In the genomic region with DNA sequence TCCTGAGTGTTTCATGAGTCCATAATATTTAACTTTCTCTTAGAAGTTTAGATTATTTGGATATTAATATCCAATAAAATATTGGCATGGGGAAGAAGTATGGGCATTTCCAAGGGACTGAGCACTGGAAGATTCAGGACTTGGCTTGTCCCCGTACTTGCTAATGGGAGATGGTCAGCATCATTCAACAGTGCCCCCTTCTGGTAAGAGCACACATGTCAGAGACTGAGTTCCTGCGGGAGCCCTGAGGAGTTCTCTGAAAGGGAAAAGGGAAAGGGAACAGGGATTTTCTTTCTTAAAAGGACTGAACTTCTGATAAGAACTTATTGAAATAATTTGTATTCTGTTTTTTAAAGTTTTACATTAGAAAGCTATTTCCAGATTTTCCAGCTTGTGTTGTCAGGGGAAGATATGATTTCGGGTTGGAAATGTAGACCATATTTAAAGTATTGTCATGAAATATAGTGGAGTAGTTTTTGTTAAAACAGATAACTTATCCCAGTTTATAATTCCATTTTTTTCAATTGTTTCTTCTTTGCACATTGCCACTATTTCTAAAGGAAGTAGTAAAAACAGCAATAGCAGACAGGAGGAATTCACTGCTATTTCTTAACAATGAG, we compare ENCODE assay signal across 9 cellular contexts. TPM values are rescaled to one million over a fixed set of nuclear protein-coding genes. Genes with fewer than 3 reads are reported as not detected.
A peak's percentile ranks its signal among the peaks of the same experiment; 100 is the strongest.
DNase-seq lines count a peak whose midpoint lies in the region; ATAC-seq and TF ChIP-seq lines count a peak whose summit lies in the region.
"Had no signal": no experiment of that assay in that cellular context is flagged by ENCODE, and none has a peak within 500 bp of the region (broad histone marks: within the 10 kb centered on the region; RNA-seq: fewer than 3 reads in every experiment).

No MANE protein-coding gene starts in this region.

- CTCF ChIA-PET in activated CD4-positive, alpha-beta T cell treated with anti-CD3 and anti-CD28 coated beads for 36 hours (lab: Charles Lee) = interaction anchor here (0.6 to 1.8 kb wide), 15 partner anchors 7 to 409 kb away, joined by 3 to 9 read pairs (median 3); no protein-coding TSS in a partner anchor

- H3K4me1 Mint-ChIP-seq in GM23338 = peaks cover 8% of the 10 kb centered on the region
- peaks cover 12% of the 10 kb centered on the region for H3K4me1 Mint-ChIP-seq in activated CD4-positive, alpha-beta T cell treated with anti-CD3 and anti-CD28 coated beads for 36 hours

- H3K27ac ChIP-seq in C4-2B (no peak overlapping the region), GM23338 (ENCODE audit: low read depth) (no peak overlapping the region), thoracic aorta (peak overlapping the region in 1 of 2 donors; percentile 45)

- H3K9me3 ChIP-seq in mucosa of descending colon = no peaks in the 10 kb centered on the region
- H3K9me3 ChIP-seq in thoracic aorta = no peaks in the 10 kb centered on the region

- H3K27ac Mint-ChIP-seq in GM23338 = no peak overlapping the region
- no peak overlapping the region for H3K27ac Mint-ChIP-seq in activated CD4-positive, alpha-beta T cell treated with anti-CD3 and anti-CD28 coated beads for 36 hours

- no peak overlapping the region for H3K4me3 ChIP-seq in GM23338
- no peak overlapping the region for H3K4me3 ChIP-seq in mucosa of descending colon
- no peak overlapping the region for H3K4me3 ChIP-seq in thoracic aorta

- H4K20me1 ChIP-seq in GM23338 (replicated peaks; ENCODE audit: insufficient read depth) = no peaks in the 10 kb centered on the region

- H3K9me2 ChIP-seq in GM23338 (ENCODE audit: insufficient read depth) = no peaks in the 10 kb centered on the region

- no peaks in the 10 kb centered on the region for H3F3A ChIP-seq in GM23338 (replicated peaks; ENCODE audit: low read depth)

- TF ChIP-seq CTCF in C4-2B (conservative IDR thresholded peaks at IDR 0.05) = peak; percentile 93
- peak; percentile 91 to 92 for TF ChIP-seq CTCF in GM23338 (conservative IDR thresholded peaks at IDR 0.05; ENCODE audit: low read depth in 2 of 2)
- peak; percentile 61 for TF ChIP-seq CTCF in mucosa of descending colon (IDR thresholded peaks at IDR 0.05)
- TF ChIP-seq CTCF in thoracic aorta (IDR thresholded peaks at IDR 0.05) = peak; percentile 83

- intact Hi-C loops in activated CD4-positive, alpha-beta T cell treated with anti-CD3 and anti-CD28 coated beads for 36 hours (cut with DNase I, micrococcal nuclease) = loop anchor here (1.0 to 10.0 kb wide), 7 partner anchors 100 to 165 kb away; a partner anchor contains a TSS
- intact Hi-C loops in mucosa of descending colon (cut with DNase I, micrococcal nuclease) = no loop called here

- H3K9me3 Mint-ChIP-seq in GM23338 = no peaks in the 10 kb centered on the region
- H3K9me3 Mint-ChIP-seq in activated CD4-positive, alpha-beta T cell treated with anti-CD3 and anti-CD28 coated beads for 36 hours (ENCODE audit: low read depth) = no peaks in the 10 kb centered on the region

- H3K36me3 ChIP-seq in GM23338 (ENCODE audit: insufficient read depth) = no peaks in the 10 kb centered on the region
- no peaks in the 10 kb centered on the region for H3K36me3 ChIP-seq in mucosa of descending colon (ENCODE audit: low read depth)
- H3K36me3 ChIP-seq in thoracic aorta = no peaks in the 10 kb centered on the region

- ATAC-seq in GM23338 (peak; percentile 98), mucosa of descending colon (peak; percentile 93), thoracic aorta (ENCODE audit: insufficient number of reproducible peaks, low FRiP score, low read depth) (peak; percentile 78), GM21367 (IDR thresholded peaks at IDR 0.05; ENCODE audit: unreplicated experiment) (no peak)
- ATAC-seq in activated CD4-positive, alpha-beta T cell treated with anti-CD3 and anti-CD28 coated beads for 36 hours = peak; percentile 70

- POLR2A ChIA-PET in activated CD4-positive, alpha-beta T cell treated with anti-CD3 and anti-CD28 coated beads for 36 hours (lab: Charles Lee) = no interaction called here

- peaks cover 3% of the 10 kb centered on the region for H3K27me3 Mint-ChIP-seq in GM23338 (ENCODE audit: insufficient read depth, low read depth, poor library complexity)
- H3K27me3 Mint-ChIP-seq in activated CD4-positive, alpha-beta T cell treated with anti-CD3 and anti-CD28 coated beads for 36 hours = no peaks in the 10 kb centered on the region

- H3K27me3 ChIP-seq in GM23338 (ENCODE audit: insufficient read depth) = no peaks in the 10 kb centered on the region
- no peaks in the 10 kb centered on the region for H3K27me3 ChIP-seq in thoracic aorta (replicated peaks; ENCODE audit: insufficient read depth)

- H3K36me3 Mint-ChIP-seq in GM23338 (ENCODE audit: low read depth) = no peaks in the 10 kb centered on the region
- peaks cover 2% of the 10 kb centered on the region for H3K36me3 Mint-ChIP-seq in activated CD4-positive, alpha-beta T cell treated with anti-CD3 and anti-CD28 coated beads for 36 hours (ENCODE audit: low read depth)

- H3K79me2 ChIP-seq in GM23338 (replicated peaks; ENCODE audit: insufficient read depth) = no peaks in the 10 kb centered on the region

- H3K4me3 Mint-ChIP-seq in GM23338 = no peak overlapping the region
- H3K4me3 Mint-ChIP-seq in activated CD4-positive, alpha-beta T cell treated with anti-CD3 and anti-CD28 coated beads for 36 hours = no peak overlapping the region

- peak; percentile 88 for DNase-seq in GM23338 (ENCODE audit: low spot score)
- peak; percentile 50 for DNase-seq in NCI-H226
- DNase-seq in activated CD4-positive, alpha-beta T cell treated with anti-CD3 and anti-CD28 coated beads for 36 hours = peak; percentile 63
- peak; percentile 80 for DNase-seq in epidermal melanocyte (ENCODE audit: insufficient read length, low spot score)
- DNase-seq in mucosa of descending colon = peak in 1 of 3 donors; percentile 86
- peak; percentile 15 for DNase-seq in thoracic aorta (ENCODE audit: low spot score)

- no peak overlapping the region for H2AFZ ChIP-seq in GM23338

- no peak overlapping the region for H3K4me2 ChIP-seq in GM23338

- H3K4me1 ChIP-seq in GM23338 (ENCODE audit: insufficient read depth) = peaks cover 15% of the 10 kb centered on the region; the same call in 1 of the 2 replicates
- no peaks in the 10 kb centered on the region for H3K4me1 ChIP-seq in mucosa of descending colon (ENCODE audit: low read depth)
- peaks cover 8 to 16% of the 10 kb centered on the region in 2 donors for H3K4me1 ChIP-seq in thoracic aorta (ENCODE audit: control insufficient read depth in 1 of 2, low read depth in 2 of 2)

TF ChIP-seq in GM23338, 12 proteins besides CTCF, POLR2A, EP300 and RAD21:
- TF ChIP-seq, protein P1, sequence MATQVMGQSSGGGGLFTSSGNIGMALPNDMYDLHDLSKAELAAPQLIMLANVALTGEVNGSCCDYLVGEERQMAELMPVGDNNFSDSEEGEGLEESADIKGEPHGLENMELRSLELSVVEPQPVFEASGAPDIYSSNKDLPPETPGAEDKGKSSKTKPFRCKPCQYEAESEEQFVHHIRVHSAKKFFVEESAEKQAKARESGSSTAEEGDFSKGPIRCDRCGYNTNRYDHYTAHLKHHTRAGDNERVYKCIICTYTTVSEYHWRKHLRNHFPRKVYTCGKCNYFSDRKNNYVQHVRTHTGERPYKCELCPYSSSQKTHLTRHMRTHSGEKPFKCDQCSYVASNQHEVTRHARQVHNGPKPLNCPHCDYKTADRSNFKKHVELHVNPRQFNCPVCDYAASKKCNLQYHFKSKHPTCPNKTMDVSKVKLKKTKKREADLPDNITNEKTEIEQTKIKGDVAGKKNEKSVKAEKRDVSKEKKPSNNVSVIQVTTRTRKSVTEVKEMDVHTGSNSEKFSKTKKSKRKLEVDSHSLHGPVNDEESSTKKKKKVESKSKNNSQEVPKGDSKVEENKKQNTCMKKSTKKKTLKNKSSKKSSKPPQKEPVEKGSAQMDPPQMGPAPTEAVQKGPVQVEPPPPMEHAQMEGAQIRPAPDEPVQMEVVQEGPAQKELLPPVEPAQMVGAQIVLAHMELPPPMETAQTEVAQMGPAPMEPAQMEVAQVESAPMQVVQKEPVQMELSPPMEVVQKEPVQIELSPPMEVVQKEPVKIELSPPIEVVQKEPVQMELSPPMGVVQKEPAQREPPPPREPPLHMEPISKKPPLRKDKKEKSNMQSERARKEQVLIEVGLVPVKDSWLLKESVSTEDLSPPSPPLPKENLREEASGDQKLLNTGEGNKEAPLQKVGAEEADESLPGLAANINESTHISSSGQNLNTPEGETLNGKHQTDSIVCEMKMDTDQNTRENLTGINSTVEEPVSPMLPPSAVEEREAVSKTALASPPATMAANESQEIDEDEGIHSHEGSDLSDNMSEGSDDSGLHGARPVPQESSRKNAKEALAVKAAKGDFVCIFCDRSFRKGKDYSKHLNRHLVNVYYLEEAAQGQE (IDR thresholded peaks at IDR 0.05; ENCODE audit: unreplicated experiment) = no peak
- TF ChIP-seq, protein P2, sequence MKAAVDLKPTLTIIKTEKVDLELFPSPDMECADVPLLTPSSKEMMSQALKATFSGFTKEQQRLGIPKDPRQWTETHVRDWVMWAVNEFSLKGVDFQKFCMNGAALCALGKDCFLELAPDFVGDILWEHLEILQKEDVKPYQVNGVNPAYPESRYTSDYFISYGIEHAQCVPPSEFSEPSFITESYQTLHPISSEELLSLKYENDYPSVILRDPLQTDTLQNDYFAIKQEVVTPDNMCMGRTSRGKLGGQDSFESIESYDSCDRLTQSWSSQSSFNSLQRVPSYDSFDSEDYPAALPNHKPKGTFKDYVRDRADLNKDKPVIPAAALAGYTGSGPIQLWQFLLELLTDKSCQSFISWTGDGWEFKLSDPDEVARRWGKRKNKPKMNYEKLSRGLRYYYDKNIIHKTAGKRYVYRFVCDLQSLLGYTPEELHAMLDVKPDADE (IDR thresholded peaks at IDR 0.05) = no peak
- no peak for TF ChIP-seq NANOG (IDR thresholded peaks at IDR 0.05; ENCODE audit: borderline replicate concordance)
- no peak for TF ChIP-seq ZNF331 (CRISPR knock-in tag; IDR thresholded peaks at IDR 0.05; ENCODE audit: low read depth)
- TF ChIP-seq CREB1 (CRISPR knock-in tag; IDR thresholded peaks at IDR 0.05; ENCODE audit: low read depth) = no peak
- no peak for TF ChIP-seq JUNB (IDR thresholded peaks at IDR 0.05; ENCODE audit: unreplicated experiment)
- no peak for TF ChIP-seq POLR2AphosphoS5 (IDR thresholded peaks at IDR 0.05; ENCODE audit: low read depth)
- no peak for TF ChIP-seq EZH2 (IDR thresholded peaks at IDR 0.05; ENCODE audit: low read depth, unreplicated experiment)
TF ChIP-seq in GM23338: peak in this region for 0.

RNA-seq across cellular contexts. Expression of a gene that starts 59.8 kb away (rescaled TPM):
- not detected in 2 replicates for total RNA-seq in GM23338 (2014; rRNA removed; shearing (Covaris generic))
- not detected in 2 replicates for polyA plus RNA-seq in GM23338 (2016; fragmentation: Nextera tagmentation; extraction: Ambion mirVana)
- not detected for total RNA-seq in activated CD4-positive, alpha-beta T cell treated with anti-CD3 and anti-CD28 coated beads for 36 hours
- not detected for total RNA-seq in mucosa of descending colon
- total RNA-seq in thoracic aorta = not detected
- polyA plus RNA-seq: thymus had no signal

Comparison
In these comparisons a context has a peak if more than half of its experiments do, and no peak if none do; other contexts are left out.
1. intact Hi-C loops: an anchor here in activated CD4-positive, alpha-beta T cell treated with anti-CD3 and anti-CD28 coated beads for 36 hours (1.0 to 10.0 kb wide); none called in mucosa of descending colon.